Comparison of ENCODE assay signal across 1 cellular context in the genomic region with DNA sequence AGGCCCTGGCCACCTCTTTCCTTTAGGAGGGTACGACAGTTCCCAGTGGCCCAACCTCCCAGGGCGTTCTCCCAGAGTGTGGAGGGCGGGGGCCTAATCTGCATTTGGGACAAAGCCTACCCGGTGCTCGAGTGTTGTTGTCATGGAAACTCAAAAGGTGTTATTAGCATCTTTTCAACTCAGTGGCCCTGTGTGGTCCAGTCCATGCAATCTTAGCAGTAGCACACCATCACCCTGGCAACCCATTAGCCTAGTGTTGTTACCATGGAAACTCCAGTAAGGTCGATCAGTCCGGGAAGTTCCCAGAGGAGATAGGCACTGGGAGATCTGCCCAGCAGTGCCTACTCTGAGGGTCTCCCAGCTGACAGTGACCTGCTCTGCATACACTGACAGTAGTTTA.
TF ChIP-seq lines count a peak whose summit lies in the region.

No MANE protein-coding gene starts in this region.

TF ChIP-seq in H1, 55 proteins besides CTCF, POLR2A, EP300 and RAD21:
- TF ChIP-seq POU5F1 (IDR thresholded peaks at IDR 0.05; ENCODE audit: low read depth, low read length) (no peak), SIN3A (conservative IDR thresholded peaks at IDR 0.05 in 1 of 2, IDR thresholded peaks at IDR 0.05 in 1 of 2; ENCODE audit: low read depth in 1 of 2, low read length in 2 of 2) (no peak), BACH1 (IDR thresholded peaks at IDR 0.05; ENCODE audit: low read length) (no peak), SAP30 (IDR thresholded peaks at IDR 0.05; ENCODE audit: insufficient read depth, insufficient replicate concordance, low read length) (no peak), CREB1 (IDR thresholded peaks at IDR 0.05) (no peak), POLR2AphosphoS5 (IDR thresholded peaks at IDR 0.05; ENCODE audit: low read depth, low read length) (no peak)
